In the genomic region with DNA sequence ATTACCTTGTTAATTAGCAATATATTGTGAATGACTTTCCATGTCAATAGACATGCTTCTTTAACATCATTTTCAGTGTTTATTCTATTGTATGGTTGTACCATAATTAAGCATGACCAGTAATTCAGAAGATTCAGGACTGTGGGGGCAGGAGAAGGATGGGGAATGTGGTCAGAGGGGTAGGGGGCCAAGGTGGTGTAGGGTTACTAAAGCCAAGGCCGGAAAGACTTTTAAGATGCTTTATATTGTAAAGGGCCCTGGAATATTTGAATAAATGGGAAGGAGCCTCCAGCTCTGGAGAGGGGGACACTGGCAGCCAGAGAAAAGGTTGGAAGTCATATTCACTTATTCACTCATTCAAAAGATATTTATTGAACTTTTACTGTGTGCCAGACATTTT, we compare ENCODE assay signal across 26 cellular contexts.
"Had no signal": no experiment of that assay in that cellular context is flagged by ENCODE, and none has a peak within 500 bp of the region (broad histone marks: within the 10 kb centered on the region; RNA-seq: fewer than 3 reads in every experiment).

No MANE protein-coding gene starts in this region.

- H3K27ac Mint-ChIP-seq: effector memory CD8-positive, alpha-beta T cell; natural killer cell treated with Interleukin-12 subunit alpha and Interleukin-12 subunit beta and Interleukin-15 and Interleukin-18, amount 100 ng/mL, for 72 hours; stimulated activated effector memory CD8-positive, alpha-beta T cell treated with anti-CD3 and anti-CD28 coated beads, Interleukin-12 subunit alpha, Interleukin-12 subunit beta, amount 100 ng/mL, for 72 hours; type B pancreatic cell had no signal

- H3K27ac ChIP-seq: esophagus squamous epithelium, heart right ventricle, left ventricle myocardium inferior, lower lobe of right lung, neural progenitor cell, prostate gland, sigmoid colon, stomach, tibial artery had no signal

- H3K27me3 ChIP-seq: heart right ventricle, neural progenitor cell, sigmoid colon had no signal

- H3K4me3 Mint-ChIP-seq: effector memory CD8-positive, alpha-beta T cell; natural killer cell treated with Interleukin-12 subunit alpha and Interleukin-12 subunit beta and Interleukin-15 and Interleukin-18, amount 100 ng/mL, for 72 hours; neural progenitor cell; stimulated activated effector memory CD8-positive, alpha-beta T cell treated with anti-CD3 and anti-CD28 coated beads, Interleukin-12 subunit alpha, Interleukin-12 subunit beta, amount 100 ng/mL, for 72 hours; type B pancreatic cell had no signal

- H3K36me3 ChIP-seq: esophagus squamous epithelium, heart right ventricle, left ventricle myocardium inferior, lower lobe of right lung, neural progenitor cell, prostate gland, sigmoid colon, stomach, tibial artery had no signal

- H3K4me1 Mint-ChIP-seq: stimulated activated effector memory CD8-positive, alpha-beta T cell treated with anti-CD3 and anti-CD28 coated beads, Interleukin-12 subunit alpha, Interleukin-12 subunit beta, amount 100 ng/mL, for 72 hours had no signal

- ATAC-seq: effector memory CD8-positive, alpha-beta T cell; heart right ventricle; left colon; lower lobe of right lung; natural killer cell treated with Interleukin-12 subunit alpha and Interleukin-12 subunit beta and Interleukin-15 and Interleukin-18, amount 100 ng/mL, for 72 hours; right cardiac atrium; stimulated activated effector memory CD8-positive, alpha-beta T cell treated with anti-CD3 and anti-CD28 coated beads, Interleukin-12 subunit alpha, Interleukin-12 subunit beta, amount 100 ng/mL, for 72 hours had no signal

- H3K9me3 ChIP-seq: esophagus squamous epithelium, heart right ventricle, left ventricle myocardium inferior, lower lobe of right lung, prostate gland, sigmoid colon, stomach, tibial artery had no signal

- H3K4me1 ChIP-seq: esophagus squamous epithelium, left ventricle myocardium inferior, lower lobe of right lung, prostate gland, sigmoid colon, stomach, tibial artery had no signal

- H3K36me3 Mint-ChIP-seq: natural killer cell treated with Interleukin-12 subunit alpha and Interleukin-12 subunit beta and Interleukin-15 and Interleukin-18, amount 100 ng/mL, for 72 hours; neural progenitor cell; stimulated activated effector memory CD8-positive, alpha-beta T cell treated with anti-CD3 and anti-CD28 coated beads, Interleukin-12 subunit alpha, Interleukin-12 subunit beta, amount 100 ng/mL, for 72 hours; type B pancreatic cell had no signal

- H3K4me3 ChIP-seq: esophagus squamous epithelium, heart right ventricle, left ventricle myocardium inferior, lower lobe of right lung, neural progenitor cell, prostate gland, sigmoid colon, stomach, tibial artery had no signal

- DNase-seq: cortex of kidney; effector memory CD8-positive, alpha-beta T cell; erythroblast; esophagus squamous epithelium; foreskin melanocyte; glutamatergic neuron; heart right ventricle; hippocampal formation; kidney glomerular epithelial cell; left colon; left ventricle myocardium inferior; lower lobe of right lung; right cardiac atrium; sigmoid colon; stimulated activated CD4-positive, alpha-beta T cell treated with anti-CD3 and anti-CD28 coated beads, Interleukin-2, amount 100 ng/mL, for 24 hours; stimulated activated CD4-positive, alpha-beta T cell treated with anti-CD3 and anti-CD28 coated beads, Interleukin-4, amount 100 ng/mL, for 24 hours; stimulated activated naive CD4-positive, alpha-beta T cell treated with Interleukin-2 at 50 U/mL for 16 hours; tibial artery had no signal

- FAIRE-seq: endometrium, islet of Langerhans had no signal

- H3K9me3 Mint-ChIP-seq: effector memory CD8-positive, alpha-beta T cell; natural killer cell treated with Interleukin-12 subunit alpha and Interleukin-12 subunit beta and Interleukin-15 and Interleukin-18, amount 100 ng/mL, for 72 hours; neural progenitor cell; stimulated activated effector memory CD8-positive, alpha-beta T cell treated with anti-CD3 and anti-CD28 coated beads, Interleukin-12 subunit alpha, Interleukin-12 subunit beta, amount 100 ng/mL, for 72 hours had no signal
